In the genomic region with DNA sequence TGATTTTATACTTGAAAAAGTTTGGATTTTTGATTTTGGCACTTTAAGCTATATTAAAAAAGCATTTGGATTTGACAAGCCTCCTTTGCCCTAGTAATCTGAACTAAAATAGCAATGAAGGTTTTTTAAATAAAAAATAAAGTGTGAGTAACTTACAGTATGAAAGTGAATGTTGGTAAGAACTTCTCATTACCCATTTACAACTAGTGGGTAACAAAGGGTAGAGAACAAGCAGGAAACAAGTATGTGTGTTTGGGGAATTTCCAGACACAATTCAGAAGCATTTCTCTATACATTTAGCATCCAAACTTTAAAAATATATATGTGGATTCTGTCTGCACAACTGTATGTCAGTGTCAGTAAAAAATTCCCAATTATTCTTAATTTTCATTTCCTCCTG, we compare ENCODE assay signal across 10 cellular contexts. TPM values are rescaled to one million over a fixed set of nuclear protein-coding genes. Genes with fewer than 3 reads are reported as not detected.
DNase-seq lines count a peak whose midpoint lies in the region; ATAC-seq and TF ChIP-seq lines count a peak whose summit lies in the region.
"Had no signal": no experiment of that assay in that cellular context is flagged by ENCODE, and none has a peak within 500 bp of the region (broad histone marks: within the 10 kb centered on the region; RNA-seq: fewer than 3 reads in every experiment).

No MANE protein-coding gene starts in this region.

- H3K9ac ChIP-seq in DND-41 (ENCODE audit: low read depth, low read length) (peak overlapping the region; percentile 25; the same call in 1 of the 2 replicates), mucosa of stomach (ENCODE audit: low read length) (peak overlapping the region; percentile 17)

- H4K20me1 ChIP-seq in DND-41 (ENCODE audit: insufficient read depth, low read length): peaks cover 29% of the 10 kb centered on the region; the same call in 1 of the 2 replicates

- peak overlapping the region; percentile 88 for H3K4me2 ChIP-seq in DND-41 (ENCODE audit: insufficient read depth, low read length)

- H3K9me3 Mint-ChIP-seq in activated naive CD8-positive, alpha-beta T cell treated with anti-CD3 and anti-CD28 coated beads, Interleukin-2, amount 10 ng/mL, durations not matched to agents 7 days and 5 days: no peaks in the 10 kb centered on the region

- H2AFZ ChIP-seq in DND-41 (ENCODE audit: low read depth, low read length): no peak overlapping the region

- H3K4me3 ChIP-seq in DND-41 (ENCODE audit: low read depth in 1 of 2, low read length in 2 of 2) (peak overlapping the region in 1 of 2 experiments; percentile 27; a peak in 2 of 4 replicates), HEK293 (ENCODE audit: low read depth, low read length) (peak overlapping the region; percentile 97; the same call in 1 of the 2 replicates), mucosa of stomach (ENCODE audit: low read length) (no peak overlapping the region)

- CTCF ChIA-PET in HEK293 (lab: Yijun Ruan, JAX): interaction anchor here (1.2 to 3.0 kb wide), 3 partner anchors 11 to 26 kb away, joined by 3 to 25 read pairs (median 11); no protein-coding TSS in a partner anchor

- H3K36me3 Mint-ChIP-seq in activated naive CD8-positive, alpha-beta T cell treated with anti-CD3 and anti-CD28 coated beads, Interleukin-2, amount 10 ng/mL, durations not matched to agents 7 days and 5 days: peaks cover 11% of the 10 kb centered on the region

- H3K36me3 ChIP-seq in DND-41 (ENCODE audit: insufficient read depth, low read length): peaks cover 3% of the 10 kb centered on the region; the same call in 1 of the 2 replicates
- no peaks in the 10 kb centered on the region for H3K36me3 ChIP-seq in HEK293 (ENCODE audit: control insufficient read depth in 2 of 2, insufficient read depth in 1 of 2, low read length in 2 of 2)
- H3K36me3 ChIP-seq in mucosa of stomach (ENCODE audit: control insufficient read depth, insufficient read depth, low read length): no peaks in the 10 kb centered on the region

- H3K4me1 Mint-ChIP-seq in activated naive CD8-positive, alpha-beta T cell treated with anti-CD3 and anti-CD28 coated beads, Interleukin-2, amount 10 ng/mL, durations not matched to agents 7 days and 5 days: peaks cover 35% of the 10 kb centered on the region

- H3K4me3 Mint-ChIP-seq in activated naive CD8-positive, alpha-beta T cell treated with anti-CD3 and anti-CD28 coated beads, Interleukin-2, amount 10 ng/mL, durations not matched to agents 7 days and 5 days: peak overlapping the region; percentile 57

- no peak for TF ChIP-seq CTCF in DND-41 (IDR thresholded peaks at IDR 0.05; ENCODE audit: borderline replicate concordance, extremely low read depth, low read length, poor library complexity, severe bottlenecking)
- no peak for TF ChIP-seq CTCF in HEK293 (tag by site-specific recombination; IDR thresholded peaks at IDR 0.05)

- ATAC-seq in DND-41 (ENCODE audit: insufficient read depth, low read depth): no peak
- ATAC-seq in activated naive CD8-positive, alpha-beta T cell treated with anti-CD3 and anti-CD28 coated beads, Interleukin-2, amount 10 ng/mL, durations not matched to agents 7 days and 5 days (ENCODE audit: low read depth): no peak
- ATAC-seq in GM21723 (IDR thresholded peaks at IDR 0.05; ENCODE audit: unreplicated experiment): no peak
- ATAC-seq in GM21367 (IDR thresholded peaks at IDR 0.05; ENCODE audit: unreplicated experiment): no peak
- ATAC-seq in HG03442 (IDR thresholded peaks at IDR 0.05; ENCODE audit: unreplicated experiment): no peak

- no peak overlapping the region for H3K27ac ChIP-seq in DND-41 (ENCODE audit: low read length)
- no peak overlapping the region for H3K27ac ChIP-seq in HEK293 (ENCODE audit: extremely low read depth, low read depth, low read length)

- H3K27me3 ChIP-seq in DND-41 (ENCODE audit: insufficient read depth, low read length, poor library complexity) (no peaks in the 10 kb centered on the region), mucosa of stomach (ENCODE audit: control insufficient read depth, insufficient read depth, low read length) (no peaks in the 10 kb centered on the region)

- H3K9me3 ChIP-seq in DND-41 (ENCODE audit: insufficient read depth, low read length, severe bottlenecking) (no peaks in the 10 kb centered on the region), HEK293 (ENCODE audit: control insufficient read depth, insufficient read depth, low read depth, low read length) (no peaks in the 10 kb centered on the region), mucosa of stomach (ENCODE audit: control insufficient read depth, low read length) (no peaks in the 10 kb centered on the region)

- H3K27ac Mint-ChIP-seq in activated naive CD8-positive, alpha-beta T cell treated with anti-CD3 and anti-CD28 coated beads, Interleukin-2, amount 10 ng/mL, durations not matched to agents 7 days and 5 days: no peak overlapping the region

- no peak for DNase-seq in DND-41
- DNase-seq in activated naive CD8-positive, alpha-beta T cell treated with anti-CD3 and anti-CD28 coated beads, Interleukin-2, amount 10 ng/mL, durations not matched to agents 7 days and 5 days: no peak
- DNase-seq in NCI-H2107 treated with DMSO at 0.1 percent for 48 hours (lab: John Stamatoyannopoulos, UW; ENCODE audit: unreplicated experiment): no peak
- DNase-seq: kidney, NCI-H1694 treated with DMSO at 0.1 percent for 48 hours had no signal

- H3K4me1 ChIP-seq in DND-41 (ENCODE audit: insufficient read depth, low read length): peaks cover 42% of the 10 kb centered on the region
- H3K4me1 ChIP-seq in HEK293 (ENCODE audit: control insufficient read depth, insufficient read depth, low read length): peaks cover 19% of the 10 kb centered on the region; the same call in 1 of the 2 replicates
- H3K4me1 ChIP-seq in mucosa of stomach (ENCODE audit: control insufficient read depth, insufficient read depth, low read length): peaks cover 20% of the 10 kb centered on the region

- H3K79me2 ChIP-seq in DND-41 (ENCODE audit: insufficient read depth, low read length): peaks cover 96% of the 10 kb centered on the region

- no peaks in the 10 kb centered on the region for H3K27me3 Mint-ChIP-seq in activated naive CD8-positive, alpha-beta T cell treated with anti-CD3 and anti-CD28 coated beads, Interleukin-2, amount 10 ng/mL, durations not matched to agents 7 days and 5 days

- POLR2A ChIA-PET in HEK293 (lab: Yijun Ruan, JAX): interaction anchor here (0.8 kb wide), 1 partner anchor 13 kb away, joined by 3 read pairs; no protein-coding TSS in a partner anchor
- POLR2A ChIA-PET in activated naive CD8-positive, alpha-beta T cell treated with anti-CD3 and anti-CD28 coated beads, Interleukin-2, amount 10 ng/mL, durations not matched to agents 7 days and 5 days (lab: Charles Lee): no interaction called here

TF ChIP-seq in HEK293, 187 proteins besides CTCF, POLR2A, EP300 and RAD21 (continues in another document):
- TF ChIP-seq, protein P1, sequence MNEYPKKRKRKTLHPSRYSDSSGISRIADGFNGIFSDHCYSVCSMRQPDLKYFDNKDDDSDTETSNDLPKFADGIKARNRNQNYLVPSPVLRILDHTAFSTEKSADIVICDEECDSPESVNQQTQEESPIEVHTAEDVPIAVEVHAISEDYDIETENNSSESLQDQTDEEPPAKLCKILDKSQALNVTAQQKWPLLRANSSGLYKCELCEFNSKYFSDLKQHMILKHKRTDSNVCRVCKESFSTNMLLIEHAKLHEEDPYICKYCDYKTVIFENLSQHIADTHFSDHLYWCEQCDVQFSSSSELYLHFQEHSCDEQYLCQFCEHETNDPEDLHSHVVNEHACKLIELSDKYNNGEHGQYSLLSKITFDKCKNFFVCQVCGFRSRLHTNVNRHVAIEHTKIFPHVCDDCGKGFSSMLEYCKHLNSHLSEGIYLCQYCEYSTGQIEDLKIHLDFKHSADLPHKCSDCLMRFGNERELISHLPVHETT (tag by site-specific recombination; IDR thresholded peaks at IDR 0.05): no peak
- TF ChIP-seq ZNF335 (tag by site-specific recombination; conservative IDR thresholded peaks at IDR 0.05) (no peak), ZNF555 (tag by site-specific recombination; conservative IDR thresholded peaks at IDR 0.05) (no peak)
- TF ChIP-seq, protein P2, sequence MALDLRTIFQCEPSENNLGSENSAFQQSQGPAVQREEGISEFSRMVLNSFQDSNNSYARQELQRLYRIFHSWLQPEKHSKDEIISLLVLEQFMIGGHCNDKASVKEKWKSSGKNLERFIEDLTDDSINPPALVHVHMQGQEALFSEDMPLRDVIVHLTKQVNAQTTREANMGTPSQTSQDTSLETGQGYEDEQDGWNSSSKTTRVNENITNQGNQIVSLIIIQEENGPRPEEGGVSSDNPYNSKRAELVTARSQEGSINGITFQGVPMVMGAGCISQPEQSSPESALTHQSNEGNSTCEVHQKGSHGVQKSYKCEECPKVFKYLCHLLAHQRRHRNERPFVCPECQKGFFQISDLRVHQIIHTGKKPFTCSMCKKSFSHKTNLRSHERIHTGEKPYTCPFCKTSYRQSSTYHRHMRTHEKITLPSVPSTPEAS (tag by site-specific recombination; IDR thresholded peaks at IDR 0.05): no peak
- TF ChIP-seq, protein P3, sequence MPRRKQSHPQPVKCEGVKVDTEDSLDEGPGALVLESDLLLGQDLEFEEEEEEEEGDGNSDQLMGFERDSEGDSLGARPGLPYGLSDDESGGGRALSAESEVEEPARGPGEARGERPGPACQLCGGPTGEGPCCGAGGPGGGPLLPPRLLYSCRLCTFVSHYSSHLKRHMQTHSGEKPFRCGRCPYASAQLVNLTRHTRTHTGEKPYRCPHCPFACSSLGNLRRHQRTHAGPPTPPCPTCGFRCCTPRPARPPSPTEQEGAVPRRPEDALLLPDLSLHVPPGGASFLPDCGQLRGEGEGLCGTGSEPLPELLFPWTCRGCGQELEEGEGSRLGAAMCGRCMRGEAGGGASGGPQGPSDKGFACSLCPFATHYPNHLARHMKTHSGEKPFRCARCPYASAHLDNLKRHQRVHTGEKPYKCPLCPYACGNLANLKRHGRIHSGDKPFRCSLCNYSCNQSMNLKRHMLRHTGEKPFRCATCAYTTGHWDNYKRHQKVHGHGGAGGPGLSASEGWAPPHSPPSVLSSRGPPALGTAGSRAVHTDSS (tag by site-specific recombination; IDR thresholded peaks at IDR 0.05): no peak

RNA-seq across cellular contexts. Expression of a gene that starts 2.9 kb away (rescaled TPM):
- total RNA-seq in activated naive CD8-positive, alpha-beta T cell treated with anti-CD3 and anti-CD28 coated beads, Interleukin-2, amount 10 ng/mL, durations not matched to agents 7 days and 5 days: 10 to 100 TPM; 51.5 to 61.6 TPM

RNA-seq across cellular contexts. Expression of a gene that starts 38.0 kb away (rescaled TPM):
- total RNA-seq in activated naive CD8-positive, alpha-beta T cell treated with anti-CD3 and anti-CD28 coated beads, Interleukin-2, amount 10 ng/mL, durations not matched to agents 7 days and 5 days: 100 to 1,000 TPM; 358 to 367 TPM
